ENCODE assay signal across 8 cellular contexts in the genomic region with DNA sequence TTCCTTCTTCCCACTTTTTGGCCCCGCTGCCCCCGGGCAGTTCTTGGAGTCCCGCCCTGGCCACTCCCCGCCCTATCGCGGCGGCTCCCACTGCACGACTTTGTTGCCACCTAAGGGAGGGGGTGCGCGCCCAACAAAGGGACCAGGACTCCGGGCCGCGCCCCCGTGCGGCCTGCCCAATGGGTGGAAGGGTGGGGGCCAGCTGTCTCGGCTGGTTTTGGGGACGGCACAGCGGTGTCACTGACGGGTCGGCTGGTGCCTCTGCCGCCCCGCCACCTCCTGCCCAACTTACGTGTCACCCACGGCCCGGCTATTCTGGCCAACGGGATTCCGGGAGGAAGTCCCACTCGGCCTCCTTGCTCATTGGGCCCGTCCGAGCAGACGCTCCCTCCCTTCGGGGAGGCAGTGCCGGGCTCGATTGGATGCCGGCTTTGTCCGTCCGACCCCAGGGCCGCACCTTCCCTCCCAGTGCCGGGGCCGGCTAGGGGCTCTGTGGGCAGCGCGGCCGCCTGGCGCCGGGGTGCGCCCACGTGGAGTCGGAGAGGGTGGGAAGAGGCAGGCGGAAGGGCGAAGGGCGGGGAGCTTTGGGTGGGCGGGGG. TPM values are rescaled to one million over a fixed set of nuclear protein-coding genes. Genes with fewer than 3 reads are reported as not detected.
A peak's percentile ranks its signal among the peaks of the same experiment; 100 is the strongest.
DNase-seq lines count a peak whose midpoint lies in the region; TF ChIP-seq lines count a peak whose summit lies in the region.

Gene GOLIM4 (minus strand): TSS at position 314 of the 599 bp plus-strand sequence. CDS start 639 bp downstream, outside the sequence.

- H3K27me3 ChIP-seq in neuronal stem cell (ENCODE audit: control insufficient read depth in 3 of 3, insufficient read depth in 3 of 3, low read depth in 1 of 3, low read length in 3 of 3) (no peaks in the 10 kb centered on the region), thyroid gland (no peaks in the 10 kb centered on the region)

- H2BK120ac ChIP-seq in neuronal stem cell (ENCODE audit: low read depth, low read length), result no peak within 1 kb of the TSS

- peak within 1 kb of the TSS; percentile 19 for H2BK12ac ChIP-seq in neuronal stem cell (ENCODE audit: low read length)

- H2AFZ ChIP-seq in neuronal stem cell (ENCODE audit: low read length), result peak within 1 kb of the TSS; percentile 99

- no peak within 1 kb of the TSS for H2AK5ac ChIP-seq in neuronal stem cell (ENCODE audit: low read depth, low read length)

- DNase-seq in GM03348 (ENCODE audit: low spot score) (peak; percentile 98), H4 (ENCODE audit: low spot score) (peak; percentile 99), LHCN-M2 (ENCODE audit: low read depth) (peak; percentile 97), RPMI8226 (peak; percentile 100), germinal center (ENCODE audit: low spot score) (peak; percentile 84), neuronal stem cell (ENCODE audit: low spot score) (peak; percentile 91), thyroid gland (peak; percentile 95 to 96)
- DNase-seq in activated naive CD4-positive, alpha-beta T cell treated with anti-CD3 and anti-CD28 coated beads, Interleukin-2, amount 50 U/mL, for 16 hours, result peak; percentile 19

- H3K79me1 ChIP-seq in neuronal stem cell (ENCODE audit: low read depth, low read length), result no peaks in the 10 kb centered on the region

- peaks cover 2 to 9% of the 10 kb centered on the region in 2 donors for H3K4me1 ChIP-seq in neuronal stem cell (ENCODE audit: control insufficient read depth in 2 of 2, insufficient read depth in 1 of 2, low read depth in 1 of 2, low read length in 2 of 2)
- peaks cover 20 to 23% of the 10 kb centered on the region in 2 donors for H3K4me1 ChIP-seq in thyroid gland

- H3K4ac ChIP-seq in neuronal stem cell (ENCODE audit: low read length), result no peak within 1 kb of the TSS

- H3K4me3 ChIP-seq in neuronal stem cell (ENCODE audit: low read length in 2 of 2), result peak within 1 kb of the TSS; percentile 87 to 100
- peak within 1 kb of the TSS; percentile 42 to 85 (median 72) for H3K4me3 ChIP-seq in thyroid gland (replicated peaks in 1 of 3)

- H3K18ac ChIP-seq in neuronal stem cell (ENCODE audit: low read length), result peak within 1 kb of the TSS; percentile 95

- H3K9me3 ChIP-seq in neuronal stem cell (replicated peaks in 1 of 2; ENCODE audit: control insufficient read depth in 2 of 2, insufficient read depth in 1 of 2, low read depth in 1 of 2, low read length in 2 of 2), result no peaks in the 10 kb centered on the region
- no peaks in the 10 kb centered on the region for H3K9me3 ChIP-seq in thyroid gland

- no CpG with 5 or more reads among the region's 52 CpGs for WGBS in neuronal stem cell (ENCODE audit: extremely low coverage in 2 of 2, insufficient read length in 2 of 2, insufficient replicate concordance in 1 of 2), 2 donors
- 0% methylated on average over 7 to 15 of the region's 52 CpGs for WGBS in thyroid gland, 2 donors

- H3K23ac ChIP-seq in neuronal stem cell (ENCODE audit: low read depth, low read length, poor library complexity), result peak within 1 kb of the TSS; percentile 83

- H3K4me2 ChIP-seq in neuronal stem cell (ENCODE audit: insufficient read depth, low read length, poor library complexity, severe bottlenecking), result peak within 1 kb of the TSS; percentile 90

- H2BK5ac ChIP-seq in neuronal stem cell (ENCODE audit: low read length), result peak within 1 kb of the TSS; percentile 96

- intact Hi-C loops in thyroid gland (cut with DNase I), result no loop called here

- H3K27ac ChIP-seq in neuronal stem cell (replicated peaks; ENCODE audit: low read length) (peak within 1 kb of the TSS; percentile 87), thyroid gland (peak within 1 kb of the TSS; percentile 57 to 94 (median 90))

- no peak within 1 kb of the TSS for H4K91ac ChIP-seq in neuronal stem cell (ENCODE audit: low read depth, low read length, poor library complexity)

- peak within 1 kb of the TSS; percentile 88 for H3K9ac ChIP-seq in neuronal stem cell (ENCODE audit: low read depth, low read length, poor library complexity)

- no peak for TF ChIP-seq CTCF in thyroid gland (IDR thresholded peaks at IDR 0.05)

- peak within 1 kb of the TSS; percentile 68 for H2BK15ac ChIP-seq in neuronal stem cell (ENCODE audit: low read length)

- peak within 1 kb of the TSS; percentile 82 for H3K14ac ChIP-seq in neuronal stem cell (ENCODE audit: low read length)

- H3K36me3 ChIP-seq in neuronal stem cell (replicated peaks in 1 of 2; ENCODE audit: control insufficient read depth in 2 of 2, insufficient read depth in 2 of 2, low read length in 2 of 2) (no peaks in the 10 kb centered on the region), thyroid gland (no peaks in the 10 kb centered on the region)

- peak in 1 of 2 donors; percentile 79 for TF ChIP-seq POLR2A in thyroid gland (IDR thresholded peaks at IDR 0.05)

- H4K8ac ChIP-seq in neuronal stem cell (ENCODE audit: low read depth, low read length), result peak within 1 kb of the TSS; percentile 29

RNA-seq across cellular contexts. Expression of gene GOLIM4, which starts in this region (rescaled TPM):
- total RNA-seq in H4 (2014; rRNA removed; shearing (Covaris generic)), result 31.2 and 42.0 TPM in 2 replicates
- total RNA-seq in LHCN-M2 (2014; rRNA removed) (35.8 and 42.1 TPM in 2 replicates), thyroid gland (10 to 100 TPM; 32.2 to 41.8 (median 34.2) TPM)
- polyA plus RNA-seq in LHCN-M2 (2012), result 16.1 TPM
- polyA plus RNA-seq in neuronal stem cell (2013, experiment 1 of 2), result 20.5 TPM
- 20.5 TPM for polyA plus RNA-seq in neuronal stem cell (2013, experiment 2 of 2)

Comparison
In these comparisons a context has a peak if more than half of its experiments do, and no peak if none do; other contexts are left out.
1. Peak in every context shown above with its lines: DNase-seq, H3K4me3 ChIP-seq and H3K27ac ChIP-seq.
2. DNase-seq: peak in every context shown above with its lines; median percentile 100 in RPMI8226; 99 in H4; 98 in GM03348; 97 in LHCN-M2; 96 in thyroid gland; 91 in neuronal stem cell; 84 in germinal center; 19 in activated naive CD4-positive, alpha-beta T cell treated with anti-CD3 and anti-CD28 coated beads, Interleukin-2, amount 50 U/mL, for 16 hours.